22 cellular contexts compared by ENCODE assay signal in the genomic region with DNA sequence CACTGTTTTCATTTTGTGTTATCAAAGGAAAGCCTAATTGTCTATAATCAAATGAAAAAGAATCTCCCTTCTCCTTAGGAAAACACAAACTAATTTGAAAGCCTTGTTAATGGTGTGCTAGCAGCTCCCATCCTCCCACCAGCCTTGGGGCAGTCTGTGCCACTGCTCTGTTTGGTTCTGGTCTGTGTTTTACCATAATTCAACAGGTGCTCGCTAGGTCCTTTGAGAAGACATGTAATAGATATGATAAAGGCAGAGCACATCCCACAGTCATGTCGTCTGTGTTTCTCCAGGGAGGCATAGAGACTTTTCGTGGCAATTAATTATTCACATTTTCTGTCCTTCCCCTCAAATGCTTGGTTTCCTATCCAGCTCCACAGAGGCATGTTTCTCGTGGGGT. TPM values are rescaled to one million over a fixed set of nuclear protein-coding genes. Genes with fewer than 3 reads are reported as not detected.
DNase-seq lines count a peak whose midpoint lies in the region; ATAC-seq and TF ChIP-seq lines count a peak whose summit lies in the region.
"Had no signal": no experiment of that assay in that cellular context is flagged by ENCODE, and none has a peak within 500 bp of the region (broad histone marks: within the 10 kb centered on the region; RNA-seq: fewer than 3 reads in every experiment).

No MANE protein-coding gene starts in this region.

- H2BK12ac ChIP-seq in H9 (ENCODE audit: insufficient read length, low read depth, low read length) = no peak overlapping the region
- H2BK12ac ChIP-seq in neuronal stem cell (ENCODE audit: low read length) = no peak overlapping the region

- H3K4me1 Mint-ChIP-seq in H9 = peaks cover 52 to 72% of the 10 kb centered on the region in 2 experiments
- H3K4me1 Mint-ChIP-seq: activated CD4-positive, alpha-beta T cell treated with anti-CD3 and anti-CD28 coated beads, Interleukin-2, amount 10 ng/mL, durations not matched to agents 24 days and 14 days; natural killer cell had no signal

- H4K8ac ChIP-seq in H9 (replicated peaks; ENCODE audit: insufficient read length, low read depth, low read length) = no peak overlapping the region
- no peak overlapping the region for H4K8ac ChIP-seq in neuronal stem cell (ENCODE audit: low read depth, low read length)

- TF ChIP-seq CTCF in H9 (conservative IDR thresholded peaks at IDR 0.05) = no peak

- intact Hi-C loops in posterior vena cava (cut with DNase I) = loop anchor here in 1 of 2 donors (10.0 kb wide), 1 partner anchor 1311 kb away; the partner anchor contains the start of gene SPRYD7

- no peaks in the 10 kb centered on the region for H3K27me3 Mint-ChIP-seq in H9 (ENCODE audit: low read depth)
- H3K27me3 Mint-ChIP-seq: activated CD4-positive, alpha-beta T cell treated with anti-CD3 and anti-CD28 coated beads, Interleukin-2, amount 10 ng/mL, durations not matched to agents 24 days and 14 days had no signal

- H3K36me3 Mint-ChIP-seq in H9 (ENCODE audit: insufficient read depth in 1 of 3, low read depth in 3 of 3) = peaks cover 10 to 19% (median 11%) of the 10 kb centered on the region in 3 experiments; a peak in 6 of 7 replicates
- H3K36me3 Mint-ChIP-seq: CD14-positive monocyte, natural killer cell had no signal

- H2AK5ac ChIP-seq in H9 (ENCODE audit: insufficient read length, low read length) (no peak overlapping the region), neuronal stem cell (ENCODE audit: low read depth, low read length) (no peak overlapping the region)

- H4K91ac ChIP-seq in H9 (ENCODE audit: insufficient read length, low read depth, low read length) (no peak overlapping the region), neuronal stem cell (ENCODE audit: low read depth, low read length, poor library complexity) (no peak overlapping the region)

- no peak overlapping the region for H2BK20ac ChIP-seq in H9 (ENCODE audit: low read depth, low read length, poor library complexity, severe bottlenecking)

- H3K27me3 ChIP-seq in H9 (ENCODE audit: insufficient read depth, low read length) (no peaks in the 10 kb centered on the region), neuronal stem cell (ENCODE audit: control insufficient read depth in 3 of 3, insufficient read depth in 3 of 3, low read depth in 1 of 3, low read length in 3 of 3) (no peaks in the 10 kb centered on the region)
- H3K27me3 ChIP-seq: SJCRH30 had no signal

- H2BK15ac ChIP-seq in H9 (ENCODE audit: low read depth, low read length) = no peak overlapping the region
- no peak overlapping the region for H2BK15ac ChIP-seq in neuronal stem cell (ENCODE audit: low read length)

- H4K20me1 ChIP-seq in H9 (ENCODE audit: control insufficient read depth, insufficient read depth, insufficient read length) = peaks cover 2% of the 10 kb centered on the region

- ATAC-seq in HG02798 (IDR thresholded peaks at IDR 0.05; ENCODE audit: poor library complexity, unreplicated experiment) = no peak
- ATAC-seq: activated T-cell treated with anti-CD3 and anti-CD28 coated beads, Interleukin-2, amount 50 U/mL, for 72 hours; natural killer cell; PC-3 had no signal

- H2AFZ ChIP-seq in H9 (ENCODE audit: low read length) = no peak overlapping the region
- no peak overlapping the region for H2AFZ ChIP-seq in neuronal stem cell (ENCODE audit: low read length)

- H3K14ac ChIP-seq in H9 (ENCODE audit: insufficient read depth, low read length) (no peak overlapping the region), neuronal stem cell (ENCODE audit: low read length) (no peak overlapping the region)

- H2BK5ac ChIP-seq in H9 (ENCODE audit: insufficient read length, low read length) = no peak overlapping the region
- peak overlapping the region; percentile 35 for H2BK5ac ChIP-seq in neuronal stem cell (ENCODE audit: low read length)

- peak overlapping the region in 2 of 3 experiments; percentile 80 to 85; a peak in 5 of 7 replicates for H3K27ac Mint-ChIP-seq in H9
- H3K27ac Mint-ChIP-seq: activated CD4-positive, alpha-beta T cell treated with anti-CD3 and anti-CD28 coated beads, Interleukin-2, amount 10 ng/mL, durations not matched to agents 24 days and 14 days; activated T-cell treated with anti-CD3 and anti-CD28 coated beads, Interleukin-2, amount 50 U/mL, for 72 hours; CD14-positive monocyte; natural killer cell; T-helper 1 cell treated with Interleukin-12 subunit alpha and Interleukin-12 subunit beta and Interleukin-4 antibody, amounts not matched to agents 30 μg/mL and 1 μg/mL, for 36 hours had no signal

- H3K9me3 ChIP-seq in H9 (ENCODE audit: control insufficient read depth, low read depth, low read length) (no peaks in the 10 kb centered on the region), neuronal stem cell (replicated peaks in 1 of 2; ENCODE audit: control insufficient read depth in 2 of 2, insufficient read depth in 1 of 2, low read depth in 1 of 2, low read length in 2 of 2) (no peaks in the 10 kb centered on the region)
- H3K9me3 ChIP-seq: pancreas, SJCRH30 had no signal

- H3K4me1 ChIP-seq in H9 (ENCODE audit: insufficient read depth, low read length) (peaks cover 40% of the 10 kb centered on the region; the same call in 1 of the 2 replicates), neuronal stem cell (ENCODE audit: control insufficient read depth in 2 of 2, insufficient read depth in 1 of 2, low read depth in 1 of 2, low read length in 2 of 2) (peaks cover 28 to 30% of the 10 kb centered on the region in 2 donors)
- H3K4me1 ChIP-seq: SJCRH30 had no signal

- no peaks in the 10 kb centered on the region for H3K36me3 ChIP-seq in neuronal stem cell (replicated peaks in 1 of 2; ENCODE audit: control insufficient read depth in 2 of 2, insufficient read depth in 2 of 2, low read length in 2 of 2)
- H3K36me3 ChIP-seq: pancreas, SJCRH30 had no signal

- H3K23me2 ChIP-seq in H9 (ENCODE audit: insufficient read length, low read depth, low read length, poor library complexity, severe bottlenecking) = no peaks in the 10 kb centered on the region

- no peak overlapping the region for H3K9ac ChIP-seq in H9 (ENCODE audit: extremely low read depth, insufficient read length, low read length)
- no peak overlapping the region for H3K9ac ChIP-seq in neuronal stem cell (ENCODE audit: low read depth, low read length, poor library complexity)

- H3K4me2 ChIP-seq in H9 (ENCODE audit: insufficient read depth, insufficient read length, low read length) = no peak overlapping the region
- H3K4me2 ChIP-seq in neuronal stem cell (ENCODE audit: insufficient read depth, low read length, poor library complexity, severe bottlenecking) = no peak overlapping the region

- peaks cover 10% of the 10 kb centered on the region; the same call in 1 of the 2 replicates for H3K79me2 ChIP-seq in H9 (ENCODE audit: insufficient read depth, low read length)

- H3K4me3 ChIP-seq in neuronal stem cell (ENCODE audit: low read length in 2 of 2) = no peak overlapping the region
- H3K4me3 ChIP-seq: pancreas, SJCRH30 had no signal

- H3K18ac ChIP-seq in H9 (ENCODE audit: insufficient read length, low read depth, low read length) (no peak overlapping the region), neuronal stem cell (ENCODE audit: low read length) (no peak overlapping the region)

- WGBS in H9 (ENCODE audit: extremely low coverage, insufficient read length, low lambda C conversion rate) = no CpG with 5 or more reads among the region's 4 CpGs
- WGBS in neuronal stem cell (ENCODE audit: extremely low coverage in 2 of 2, insufficient read length in 2 of 2, insufficient replicate concordance in 1 of 2), 2 donors = no CpG with 5 or more reads among the region's 4 CpGs

- H3T11ph ChIP-seq in H9 (ENCODE audit: low read length) = no peak overlapping the region

- H3K23ac ChIP-seq in H9 (ENCODE audit: insufficient read length, low read depth, low read length) (no peak overlapping the region), neuronal stem cell (ENCODE audit: low read depth, low read length, poor library complexity) (no peak overlapping the region)

- no peak overlapping the region for H4K5ac ChIP-seq in H9 (ENCODE audit: insufficient read length, low read depth, low read length)

- H3K27ac ChIP-seq in H9 (ENCODE audit: insufficient read length, low read depth, low read length) (no peak overlapping the region), neuronal stem cell (replicated peaks; ENCODE audit: low read length) (no peak overlapping the region)
- H3K27ac ChIP-seq: pancreas, SJCRH30 had no signal

- DNase-seq in H9 (no peak), SK-N-DZ (ENCODE audit: low spot score) (peak; percentile 56), globus pallidus (ENCODE audit: low spot score) (peak; percentile 77), neuronal stem cell (ENCODE audit: low spot score) (no peak), NCI-H187 (lab: John Stamatoyannopoulos, UW) (no peak), posterior vena cava (ENCODE audit: low spot score) (no peak), AML-193 (lab: John Stamatoyannopoulos, UW) (no peak)
- DNase-seq: activated CD4-positive, alpha-beta T cell treated with anti-CD3 and anti-CD28 coated beads, Interleukin-2, amount 10 ng/mL, durations not matched to agents 24 days and 14 days; activated naive CD4-positive, alpha-beta T cell treated with anti-CD3 and anti-CD28 coated beads, Interleukin-2, amount 50 U/mL, for 16 hours; activated T-cell treated with anti-CD3 and anti-CD28 coated beads, Interleukin-2, amount 50 U/mL, for 72 hours; cerebellar nuclear complex; effector CD8-positive, alpha-beta T cell; EL; GOT3; natural killer cell; NCI-H774; PC-3; SJCRH30 had no signal

- H2BK120ac ChIP-seq in H9 (ENCODE audit: low read depth, low read length, poor library complexity, severe bottlenecking) = no peak overlapping the region
- H2BK120ac ChIP-seq in neuronal stem cell (ENCODE audit: low read depth, low read length) = no peak overlapping the region

- no peaks in the 10 kb centered on the region for H3K9me3 Mint-ChIP-seq in H9
- H3K9me3 Mint-ChIP-seq: activated CD4-positive, alpha-beta T cell treated with anti-CD3 and anti-CD28 coated beads, Interleukin-2, amount 10 ng/mL, durations not matched to agents 24 days and 14 days; activated T-cell treated with anti-CD3 and anti-CD28 coated beads, Interleukin-2, amount 50 U/mL, for 72 hours; CD14-positive monocyte; natural killer cell; T-helper 1 cell treated with Interleukin-12 subunit alpha and Interleukin-12 subunit beta and Interleukin-4 antibody, amounts not matched to agents 30 μg/mL and 1 μg/mL, for 36 hours had no signal

- no peak overlapping the region for H3K4me3 Mint-ChIP-seq in H9
- H3K4me3 Mint-ChIP-seq: activated CD4-positive, alpha-beta T cell treated with anti-CD3 and anti-CD28 coated beads, Interleukin-2, amount 10 ng/mL, durations not matched to agents 24 days and 14 days; activated T-cell treated with anti-CD3 and anti-CD28 coated beads, Interleukin-2, amount 50 U/mL, for 72 hours; CD14-positive monocyte; natural killer cell; T-helper 1 cell treated with Interleukin-12 subunit alpha and Interleukin-12 subunit beta and Interleukin-4 antibody, amounts not matched to agents 30 μg/mL and 1 μg/mL, for 36 hours had no signal

- H3K4ac ChIP-seq in H9 (ENCODE audit: low read depth, low read length) (no peak overlapping the region), neuronal stem cell (ENCODE audit: low read length) (no peak overlapping the region)

- H3K79me1 ChIP-seq in H9 (ENCODE audit: insufficient read depth, low read depth, low read length, poor library complexity, severe bottlenecking) (no peaks in the 10 kb centered on the region), neuronal stem cell (ENCODE audit: low read depth, low read length) (no peaks in the 10 kb centered on the region)

- H3K56ac ChIP-seq in H9 (ENCODE audit: insufficient read length, low read depth, low read length) = no peak overlapping the region

RNA-seq across cellular contexts. Expression of gene FAM124A, which starts 23.8 kb away (rescaled TPM):
- total RNA-seq in H9 (2021) = 40.1 and 41.9 TPM in 2 replicates
- 2.9 and 4.6 TPM in 2 replicates for polyA plus RNA-seq in SK-N-DZ (2014; cell fraction: cytosol; rRNA removed)
- polyA plus RNA-seq in SK-N-DZ (2014; cell fraction: nucleus; rRNA removed) = 1.6 and 2.1 TPM in 2 replicates
- polyA plus RNA-seq in neuronal stem cell (2013, experiment 1 of 2) = 7.8 TPM
- polyA plus RNA-seq in neuronal stem cell (2013, experiment 2 of 2) = 7.9 TPM
- total RNA-seq in posterior vena cava = 1 to 10 TPM; 6.2 to 9.8 TPM
- total RNA-seq: natural killer cell had no signal

Comparison
In these comparisons a context has a peak if more than half of its experiments do, and no peak if none do; other contexts are left out.
1. DNase-seq: peak in SK-N-DZ (single experiment) and globus pallidus (single experiment); none in H9 (single experiment), neuronal stem cell (single experiment), NCI-H187 (0 of 2), posterior vena cava (single experiment) and AML-193 (0 of 2).